ENCODE assay signal across 28 cellular contexts in genomic region chr2:22812065-22812680, GRCh38.
"Had no signal": no experiment of that assay in that cellular context is flagged by ENCODE, and none has a peak within 500 bp of the region (broad histone marks: within the 10 kb centered on the region; RNA-seq: fewer than 3 reads in every experiment).

No MANE protein-coding gene starts in this region.

- H3K27ac ChIP-seq: adrenal gland, body of pancreas, breast epithelium, SJCRH30, SK-N-MC had no signal

- H3K36me3 ChIP-seq: adrenal gland, breast epithelium, SJCRH30 had no signal

- H3K9me3 ChIP-seq: adrenal gland, body of pancreas had no signal

- H3K4me3 Mint-ChIP-seq: activated CD4-positive, alpha-beta T cell treated with anti-CD3 and anti-CD28 coated beads, Interleukin-2, amount 10 ng/mL, durations not matched to agents 24 days and 14 days; activated CD8-positive, alpha-beta T cell treated with anti-CD3 and anti-CD28 coated beads for 36 hours; activated naive CD4-positive, alpha-beta T cell treated with anti-CD3 and anti-CD28 coated beads, Interleukin-2, amount 50 U/mL, for 24 hours; activated naive CD8-positive, alpha-beta T cell treated with anti-CD3 and anti-CD28 coated beads, Interleukin-2, amount 10 ng/mL, durations not matched to agents 7 days and 5 days; activated T-cell treated with anti-CD3 and anti-CD28 coated beads, Interleukin-2, amount 50 U/mL, for 72 hours; activated T-helper 17 cell treated with anti-CD3 and anti-CD28 coated beads, Interleukin-2, amount 50 U/mL, for 72 hours had no signal

- ATAC-seq: activated CD8-positive, alpha-beta T cell treated with anti-CD3 and anti-CD28 coated beads for 36 hours; activated T-cell treated with anti-CD3 and anti-CD28 coated beads, Interleukin-2, amount 50 U/mL, for 72 hours; activated T-helper 17 cell treated with anti-CD3 and anti-CD28 coated beads, Interleukin-2, amount 50 U/mL, for 72 hours; body of pancreas; Panc1 had no signal

- H3K36me3 Mint-ChIP-seq: activated naive CD4-positive, alpha-beta T cell treated with anti-CD3 and anti-CD28 coated beads, Interleukin-2, amount 50 U/mL, for 24 hours; activated naive CD8-positive, alpha-beta T cell treated with anti-CD3 and anti-CD28 coated beads, Interleukin-2, amount 10 ng/mL, durations not matched to agents 7 days and 5 days had no signal

- H3K9me3 Mint-ChIP-seq: activated CD4-positive, alpha-beta T cell treated with anti-CD3 and anti-CD28 coated beads, Interleukin-2, amount 10 ng/mL, durations not matched to agents 24 days and 14 days; activated CD8-positive, alpha-beta T cell treated with anti-CD3 and anti-CD28 coated beads for 36 hours; activated naive CD8-positive, alpha-beta T cell treated with anti-CD3 and anti-CD28 coated beads, Interleukin-2, amount 10 ng/mL, durations not matched to agents 7 days and 5 days; activated T-cell treated with anti-CD3 and anti-CD28 coated beads, Interleukin-2, amount 50 U/mL, for 72 hours had no signal

- H3K27me3 Mint-ChIP-seq: activated CD4-positive, alpha-beta T cell treated with anti-CD3 and anti-CD28 coated beads, Interleukin-2, amount 10 ng/mL, durations not matched to agents 24 days and 14 days; activated CD8-positive, alpha-beta T cell treated with anti-CD3 and anti-CD28 coated beads for 36 hours; activated T-helper 17 cell treated with anti-CD3 and anti-CD28 coated beads, Interleukin-2, amount 50 U/mL, for 72 hours had no signal

- H3K4me3 ChIP-seq: body of pancreas, breast epithelium, SJCRH30, SK-N-MC had no signal

- H3K27ac Mint-ChIP-seq: activated CD4-positive, alpha-beta T cell treated with anti-CD3 and anti-CD28 coated beads, Interleukin-2, amount 10 ng/mL, durations not matched to agents 24 days and 14 days; activated CD8-positive, alpha-beta T cell treated with anti-CD3 and anti-CD28 coated beads for 36 hours; activated naive CD4-positive, alpha-beta T cell treated with anti-CD3 and anti-CD28 coated beads, Interleukin-2, amount 50 U/mL, for 24 hours; activated naive CD8-positive, alpha-beta T cell treated with anti-CD3 and anti-CD28 coated beads, Interleukin-2, amount 10 ng/mL, durations not matched to agents 7 days and 5 days; activated T-cell treated with anti-CD3 and anti-CD28 coated beads, Interleukin-2, amount 50 U/mL, for 72 hours; activated T-helper 17 cell treated with anti-CD3 and anti-CD28 coated beads, Interleukin-2, amount 50 U/mL, for 72 hours had no signal

- H3K4me1 ChIP-seq: adrenal gland, body of pancreas, breast epithelium had no signal

- H3K27me3 ChIP-seq: adrenal gland, body of pancreas, breast epithelium, SJCRH30 had no signal

- H3K4me1 Mint-ChIP-seq: activated CD4-positive, alpha-beta T cell treated with anti-CD3 and anti-CD28 coated beads, Interleukin-2, amount 10 ng/mL, durations not matched to agents 24 days and 14 days; activated naive CD4-positive, alpha-beta T cell treated with anti-CD3 and anti-CD28 coated beads, Interleukin-2, amount 50 U/mL, for 24 hours; activated naive CD8-positive, alpha-beta T cell treated with anti-CD3 and anti-CD28 coated beads, Interleukin-2, amount 10 ng/mL, durations not matched to agents 7 days and 5 days; activated T-helper 17 cell treated with anti-CD3 and anti-CD28 coated beads, Interleukin-2, amount 50 U/mL, for 72 hours had no signal

- DNase-seq: activated CD4-positive, alpha-beta T cell treated with anti-CD3 and anti-CD28 coated beads, Interleukin-2, amount 10 ng/mL, durations not matched to agents 24 days and 14 days; activated CD4-positive, alpha-beta T cell treated with anti-CD3 and anti-CD28 coated beads, Interleukin-2, amount 50 U/mL, for 4 hours; activated CD8-positive, alpha-beta T cell treated with anti-CD3 and anti-CD28 coated beads for 36 hours; activated gamma-delta T cell; activated naive CD4-positive, alpha-beta T cell treated with Interleukin-2 at 50 U/mL for 16 hours; activated naive CD8-positive, alpha-beta T cell treated with anti-CD3 and anti-CD28 coated beads, Interleukin-2, amount 10 ng/mL, durations not matched to agents 7 days and 5 days; activated T-cell treated with anti-CD3 and anti-CD28 coated beads, Interleukin-2, amount 50 U/mL, for 1 hour; activated T-cell treated with anti-CD3 and anti-CD28 coated beads, Interleukin-2, amount 50 U/mL, for 72 hours; adrenal gland; body of pancreas; Karpas-422; NCI-H1048; NCI-H1105 treated with DMSO at 0.1 percent for 48 hours; NCI-H1436; NCI-H1694; NCI-H1930; NCI-H2081 treated with DMSO at 0.1 percent for 48 hours; NCI-H226; NCI-H524 treated with DMSO at 0.1 percent for 48 hours; NK-92 treated with Interleukin-12 subunit alpha and Interleukin-12 subunit beta, amount 100 ng/mL, for 24 hours; SHP77; SJCRH30; T1000 had no signal
